Comparison of ENCODE assay signal across 16 cellular contexts in the genomic region with DNA sequence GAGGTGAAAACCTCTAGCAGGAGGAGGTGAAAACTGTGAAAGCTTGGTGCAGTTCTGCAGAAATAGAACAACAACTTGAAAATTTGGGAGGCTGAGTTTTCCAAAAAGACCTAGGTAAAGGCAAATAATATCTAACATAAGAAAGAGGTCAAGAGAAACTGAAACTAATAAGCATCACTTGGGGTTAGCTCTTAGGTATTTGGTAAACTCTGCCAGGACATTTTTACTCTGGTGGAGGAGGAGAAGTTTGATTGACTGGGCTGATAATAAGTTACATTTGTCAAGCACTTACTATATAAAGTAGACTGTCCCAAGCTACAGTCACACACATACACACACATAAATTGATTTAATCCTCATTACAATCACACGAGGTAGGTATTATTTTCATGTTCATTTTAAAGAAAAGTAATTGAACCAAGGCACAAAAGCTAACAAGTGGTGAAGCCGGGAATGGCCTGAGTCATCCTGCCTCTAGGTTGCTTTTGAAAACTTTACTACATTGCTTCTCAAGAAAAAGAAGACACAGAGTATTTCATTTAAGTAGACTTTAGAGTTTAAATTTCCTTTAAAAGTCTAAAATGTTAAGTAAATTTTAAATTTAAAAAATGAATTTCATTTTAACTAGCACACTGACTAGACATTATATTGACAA.
DNase-seq lines count a peak whose midpoint lies in the region; ATAC-seq and TF ChIP-seq lines count a peak whose summit lies in the region.
"Had no signal": no experiment of that assay in that cellular context is flagged by ENCODE, and none has a peak within 500 bp of the region (broad histone marks: within the 10 kb centered on the region; RNA-seq: fewer than 3 reads in every experiment).

No MANE protein-coding gene starts in this region.

- ATAC-seq in GM23338 (no peak), GM18511 (IDR thresholded peaks at IDR 0.05; ENCODE audit: unreplicated experiment) (no peak)
- no peak for ATAC-seq in activated CD8-positive, alpha-beta memory T cell treated with anti-CD3 and anti-CD28 coated beads, Interleukin-2, amount 10 ng/mL, durations not matched to agents 7 days and 5 days
- ATAC-seq: CD8-positive, alpha-beta T cell had no signal

- H3K4me1 Mint-ChIP-seq in GM23338 = peaks cover 4% of the 10 kb centered on the region; the same call in 2 of the 3 replicates
- H3K4me1 Mint-ChIP-seq in activated CD8-positive, alpha-beta memory T cell treated with anti-CD3 and anti-CD28 coated beads, Interleukin-2, amount 10 ng/mL, durations not matched to agents 7 days and 5 days = peaks cover 4% of the 10 kb centered on the region
- peaks cover 0 to 1% (median under 1%) of the 10 kb centered on the region in 4 donors for H3K4me1 Mint-ChIP-seq in CD4-positive, alpha-beta memory T cell

- no peaks in the 10 kb centered on the region for H3K9me2 ChIP-seq in GM23338 (ENCODE audit: insufficient read depth)

- H3K4me3 Mint-ChIP-seq in GM23338 = no peak overlapping the region
- no peak overlapping the region for H3K4me3 Mint-ChIP-seq in activated CD8-positive, alpha-beta memory T cell treated with anti-CD3 and anti-CD28 coated beads, Interleukin-2, amount 10 ng/mL, durations not matched to agents 7 days and 5 days
- H3K4me3 Mint-ChIP-seq in CD4-positive, alpha-beta memory T cell = no peak overlapping the region
- H3K4me3 Mint-ChIP-seq: CD8-positive, alpha-beta T cell had no signal

- H3K4me2 ChIP-seq in GM23338 = no peak overlapping the region

- H3K9me3 ChIP-seq in left ventricle myocardium inferior (replicated peaks) = no peaks in the 10 kb centered on the region
- no peaks in the 10 kb centered on the region for H3K9me3 ChIP-seq in CD4-positive, alpha-beta memory T cell (ENCODE audit: control insufficient read depth in 1 of 2, low read length in 2 of 2)
- H3K9me3 ChIP-seq: BE2C had no signal

- CTCF ChIA-PET in activated CD8-positive, alpha-beta memory T cell treated with anti-CD3 and anti-CD28 coated beads, Interleukin-2, amount 10 ng/mL, durations not matched to agents 7 days and 5 days (lab: Charles Lee) = no interaction called here
- CTCF ChIA-PET in CD4-positive, alpha-beta memory T cell (lab: Charles Lee; ENCODE audit: partially characterized antibody) = no interaction called here

- no peaks in the 10 kb centered on the region for H3K4me1 ChIP-seq in GM23338 (ENCODE audit: insufficient read depth)
- H3K4me1 ChIP-seq in left ventricle myocardium inferior = peaks cover 56% of the 10 kb centered on the region
- no peaks in the 10 kb centered on the region for H3K4me1 ChIP-seq in CD4-positive, alpha-beta memory T cell (ENCODE audit: insufficient read depth, low read length)

- no peak overlapping the region for H3K27ac ChIP-seq in GM23338 (ENCODE audit: low read depth)
- no peak overlapping the region for H3K27ac ChIP-seq in left ventricle myocardium inferior (replicated peaks)
- H3K27ac ChIP-seq in CD4-positive, alpha-beta memory T cell (ENCODE audit: low read depth, low read length) = no peak overlapping the region
- H3K27ac ChIP-seq: GM23248 had no signal

- no peak overlapping the region for H2AFZ ChIP-seq in GM23338
- H2AFZ ChIP-seq: GM23248 had no signal

- H3K36me3 Mint-ChIP-seq in GM23338 (ENCODE audit: low read depth) = no peaks in the 10 kb centered on the region; the same call in 2 of the 3 replicates
- no peaks in the 10 kb centered on the region for H3K36me3 Mint-ChIP-seq in activated CD8-positive, alpha-beta memory T cell treated with anti-CD3 and anti-CD28 coated beads, Interleukin-2, amount 10 ng/mL, durations not matched to agents 7 days and 5 days
- H3K36me3 Mint-ChIP-seq in CD4-positive, alpha-beta memory T cell = no peaks in the 10 kb centered on the region
- H3K36me3 Mint-ChIP-seq: CD8-positive, alpha-beta T cell had no signal

- peaks cover 1% of the 10 kb centered on the region for H3K27me3 Mint-ChIP-seq in GM23338 (ENCODE audit: insufficient read depth, low read depth, poor library complexity)
- no peaks in the 10 kb centered on the region for H3K27me3 Mint-ChIP-seq in activated CD8-positive, alpha-beta memory T cell treated with anti-CD3 and anti-CD28 coated beads, Interleukin-2, amount 10 ng/mL, durations not matched to agents 7 days and 5 days
- no peaks in the 10 kb centered on the region for H3K27me3 Mint-ChIP-seq in CD4-positive, alpha-beta memory T cell

- 0 out of 2 replicates have a peak overlapping the region, but pooled peaks have one; percentile 45 for H3K27ac Mint-ChIP-seq in GM23338
- no peak overlapping the region for H3K27ac Mint-ChIP-seq in activated CD8-positive, alpha-beta memory T cell treated with anti-CD3 and anti-CD28 coated beads, Interleukin-2, amount 10 ng/mL, durations not matched to agents 7 days and 5 days
- H3K27ac Mint-ChIP-seq in CD4-positive, alpha-beta memory T cell = no peak overlapping the region
- H3K27ac Mint-ChIP-seq: CD8-positive, alpha-beta T cell had no signal

- peaks cover 5% of the 10 kb centered on the region for H3K79me2 ChIP-seq in GM23338 (replicated peaks; ENCODE audit: insufficient read depth)

- H4K20me1 ChIP-seq in GM23338 (replicated peaks; ENCODE audit: insufficient read depth) = no peaks in the 10 kb centered on the region

- no peaks in the 10 kb centered on the region for H3F3A ChIP-seq in GM23338 (replicated peaks; ENCODE audit: low read depth)

- H3K27me3 ChIP-seq in GM23338 (ENCODE audit: insufficient read depth) = no peaks in the 10 kb centered on the region
- H3K27me3 ChIP-seq in left ventricle myocardium inferior (ENCODE audit: low read depth) = no peaks in the 10 kb centered on the region
- no peaks in the 10 kb centered on the region for H3K27me3 ChIP-seq in CD4-positive, alpha-beta memory T cell (ENCODE audit: insufficient read depth, low read length)
- H3K27me3 ChIP-seq: BE2C had no signal

- H3K9me3 Mint-ChIP-seq in GM23338 = no peaks in the 10 kb centered on the region
- H3K9me3 Mint-ChIP-seq in activated CD8-positive, alpha-beta memory T cell treated with anti-CD3 and anti-CD28 coated beads, Interleukin-2, amount 10 ng/mL, durations not matched to agents 7 days and 5 days (ENCODE audit: low read depth) = peaks cover under 1% of the 10 kb centered on the region
- peaks cover 0 to 4% (median 0%) of the 10 kb centered on the region in 8 donors for H3K9me3 Mint-ChIP-seq in CD4-positive, alpha-beta memory T cell
- H3K9me3 Mint-ChIP-seq: CD8-positive, alpha-beta T cell had no signal

- intact Hi-C loops in left ventricle myocardium inferior (cut with micrococcal nuclease) = no loop called here
- intact Hi-C loops in CD4-positive, alpha-beta memory T cell (cut with micrococcal nuclease) = no loop called here

- no peak overlapping the region for H3K4me3 ChIP-seq in GM23338
- no peak overlapping the region for H3K4me3 ChIP-seq in choroid plexus epithelial cell (ENCODE audit: low read depth, low read length)
- H3K4me3 ChIP-seq in left ventricle myocardium inferior = no peak overlapping the region
- H3K4me3 ChIP-seq in CD4-positive, alpha-beta memory T cell (ENCODE audit: low read length in 2 of 2) = no peak overlapping the region
- H3K4me3 ChIP-seq: GM23248 had no signal

- TF ChIP-seq CTCF in GM23338 (conservative IDR thresholded peaks at IDR 0.05; ENCODE audit: low read depth in 2 of 2) = no peak
- TF ChIP-seq CTCF in choroid plexus epithelial cell (conservative IDR thresholded peaks at IDR 0.05; ENCODE audit: low read depth, low read length) = no peak
- TF ChIP-seq CTCF in left ventricle myocardium inferior (IDR thresholded peaks at IDR 0.05; ENCODE audit: borderline replicate concordance) = no peak

- POLR2A ChIA-PET in CD4-positive, alpha-beta memory T cell (lab: Charles Lee; ENCODE audit: partially characterized antibody) = interaction anchor here (0.7 kb wide), 1 partner anchor 326 kb away, joined by 3 read pairs; no protein-coding TSS in a partner anchor

- DNase-seq in GM23338 (ENCODE audit: low spot score) (no peak), RPMI7951 (ENCODE audit: low read depth) (peak; percentile 42), choroid plexus epithelial cell (ENCODE audit: low read depth) (peak; percentile 36), renal cortical epithelial cell (ENCODE audit: low read depth) (peak; percentile 21), left ventricle myocardium inferior (no peak)
- DNase-seq in activated CD8-positive, alpha-beta memory T cell treated with anti-CD3 and anti-CD28 coated beads, Interleukin-2, amount 10 ng/mL, durations not matched to agents 7 days and 5 days = no peak
- DNase-seq in CD4-positive, alpha-beta memory T cell = no peak
- DNase-seq: ACHN; BE2C; CD8-positive, alpha-beta T cell; GM23248; KBM-7; NCI-H1105; NCI-H187 treated with DMSO at 0.1 percent for 48 hours; NCI-H446 treated with DMSO at 0.1 percent for 48 hours had no signal

- H3K36me3 ChIP-seq in GM23338 (ENCODE audit: insufficient read depth) = no peaks in the 10 kb centered on the region
- no peaks in the 10 kb centered on the region for H3K36me3 ChIP-seq in left ventricle myocardium inferior
- no peaks in the 10 kb centered on the region for H3K36me3 ChIP-seq in CD4-positive, alpha-beta memory T cell (ENCODE audit: insufficient read depth, low read length)
- H3K36me3 ChIP-seq: BE2C had no signal

TF ChIP-seq in GM23338, 12 proteins besides CTCF, POLR2A, EP300 and RAD21 (continues in another document):
- TF ChIP-seq NANOG (IDR thresholded peaks at IDR 0.05; ENCODE audit: borderline replicate concordance) (no peak), EZH2phosphoT487 (IDR thresholded peaks at IDR 0.05; ENCODE audit: unreplicated experiment) (no peak), JUNB (IDR thresholded peaks at IDR 0.05; ENCODE audit: unreplicated experiment) (no peak), POLR2AphosphoS5 (IDR thresholded peaks at IDR 0.05; ENCODE audit: low read depth) (no peak), EZH2 (IDR thresholded peaks at IDR 0.05; ENCODE audit: low read depth, unreplicated experiment) (no peak), STAT1 (IDR thresholded peaks at IDR 0.05; ENCODE audit: unreplicated experiment) (no peak)

Comparison
In these comparisons a context has a peak if more than half of its experiments do, and no peak if none do; other contexts are left out.
1. DNase-seq: peak in RPMI7951 (single experiment), choroid plexus epithelial cell (single experiment) and renal cortical epithelial cell (single experiment); none in GM23338 (single experiment), activated CD8-positive, alpha-beta memory T cell treated with anti-CD3 and anti-CD28 coated beads, Interleukin-2, amount 10 ng/mL, durations not matched to agents 7 days and 5 days (single experiment), left ventricle myocardium inferior (single experiment) and CD4-positive, alpha-beta memory T cell (0 of 5).